In genomic region chr15:38002883-38003477, GRCh38 we compare ENCODE assay signal across 1 cellular context.
TF ChIP-seq lines count a peak whose summit lies in the region.

No MANE protein-coding gene starts in this region.

TF ChIP-seq in WTC11, 78 proteins besides CTCF, POLR2A, EP300 and RAD21 (continued from another document):
- TF ChIP-seq SOX15 (CRISPR knock-in tag; IDR thresholded peaks at IDR 0.05): no peak
